ENCODE assay signal across 8 cellular contexts in the genomic region with DNA sequence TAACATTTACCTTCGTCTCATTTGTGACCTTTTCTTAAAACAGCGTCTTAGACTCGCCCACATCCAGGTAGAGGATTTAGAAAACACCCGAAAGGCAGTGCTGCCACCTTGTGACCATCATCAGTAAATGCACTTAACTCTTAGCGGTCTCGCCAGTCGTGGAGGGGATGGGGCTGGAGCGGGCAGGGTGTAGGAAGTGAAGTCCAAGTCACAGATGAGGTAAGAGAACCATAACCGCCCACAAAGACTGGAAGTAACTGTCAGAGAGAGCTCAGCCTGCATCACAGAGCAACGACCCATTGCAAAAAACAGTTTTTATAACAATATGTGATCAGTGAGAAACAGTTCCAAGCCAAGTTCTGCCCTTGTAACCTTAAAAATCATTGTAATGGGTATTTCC. TPM values are rescaled to one million over a fixed set of nuclear protein-coding genes. Genes with fewer than 3 reads are reported as not detected.
DNase-seq lines count a peak whose midpoint lies in the region; ATAC-seq and TF ChIP-seq lines count a peak whose summit lies in the region.

No MANE protein-coding gene starts in this region.

- H3K9ac ChIP-seq in BLaER1, result peak overlapping the region; percentile 76; the same call in 1 of the 2 replicates

- H3K27me3 Mint-ChIP-seq in HFFc6 (ENCODE audit: insufficient read depth), result peaks cover 42% of the 10 kb centered on the region

- H3K4me2 ChIP-seq in BLaER1, result peak overlapping the region; percentile 97

- H3K27ac Mint-ChIP-seq in HFFc6, result no peak overlapping the region

- H3K36me3 ChIP-seq in BLaER1 (no peaks in the 10 kb centered on the region), lower lobe of right lung (no peaks in the 10 kb centered on the region)

- H3K4me3 Mint-ChIP-seq in HFFc6, result no peak overlapping the region

- intact Hi-C loops in lower lobe of right lung (cut with DNase I), result no loop called here

- no peaks in the 10 kb centered on the region for H3K36me3 Mint-ChIP-seq in HFFc6 (ENCODE audit: low read depth)

- H3K27me3 ChIP-seq in BLaER1 (no peaks in the 10 kb centered on the region), lower lobe of right lung (ENCODE audit: low read depth) (peaks cover 29% of the 10 kb centered on the region)

- H3K4me3 ChIP-seq in BLaER1 (peak overlapping the region; percentile 57), lower lobe of right lung (no peak overlapping the region)

- H3K9me3 Mint-ChIP-seq in HFFc6, result no peaks in the 10 kb centered on the region

- ATAC-seq in lower lobe of right lung, result peak; percentile 92 to 95

- H3K9me3 ChIP-seq in BLaER1 (no peaks in the 10 kb centered on the region), lower lobe of right lung (no peaks in the 10 kb centered on the region)

- peak; percentile 39 for DNase-seq in HFFc6
- DNase-seq in NCI-H446 treated with DMSO at 0.1 percent for 48 hours (lab: John Stamatoyannopoulos, UW), result peak; percentile 1
- peak; percentile 46 to 59 for DNase-seq in activated CD4-positive, alpha-beta T cell treated with anti-CD3 and anti-CD28 coated beads for 24 hours (ENCODE audit: low read depth in 2 of 2)
- peak; percentile 37 for DNase-seq in dedifferentiated amniotic fluid mesenchymal stem cell (ENCODE audit: extremely low spot score)
- peak; percentile 81 for DNase-seq in lower lobe of right lung
- peak; percentile 19 for DNase-seq in stimulated activated CD8-positive, alpha-beta memory T cell treated with anti-CD3 and anti-CD28 coated beads, Interleukin-15, amount 100 ng/mL, for 24 hours (ENCODE audit: low read depth)
- DNase-seq in middle frontal gyrus (ENCODE audit: extremely low spot score, low spot score), result no peak

- H3K4me1 Mint-ChIP-seq in HFFc6 (ENCODE audit: low read depth), result no peaks in the 10 kb centered on the region

- H3K4me1 ChIP-seq in BLaER1 (peaks cover 74% of the 10 kb centered on the region), lower lobe of right lung (peaks cover 14% of the 10 kb centered on the region)

- no peaks in the 10 kb centered on the region for H4K20me1 ChIP-seq in BLaER1

- TF ChIP-seq CTCF in HFFc6 (IDR thresholded peaks at IDR 0.05) (peak; percentile 89), lower lobe of right lung (IDR thresholded peaks at IDR 0.05) (peak; percentile 79)

- H3K27ac ChIP-seq in BLaER1 (peak overlapping the region; percentile 90; the same call in 1 of the 2 replicates), lower lobe of right lung (peak overlapping the region; percentile 27)

RNA-seq across cellular contexts. Expression of a gene that starts 10.7 kb away (rescaled TPM):
- not detected for total RNA-seq in HFFc6 (2021; fragmentation: NEBNext Ultra II Directional; extraction: Animal tissue kit (Norgen Biotek cat#: 25700))
- total RNA-seq in lower lobe of right lung, result 4.3 TPM

RNA-seq across cellular contexts. Expression of a gene that starts 30.3 kb away (rescaled TPM):
- total RNA-seq in HFFc6 (2021; fragmentation: NEBNext Ultra II Directional; extraction: Animal tissue kit (Norgen Biotek cat#: 25700)), result not detected
- total RNA-seq in lower lobe of right lung, result 369 TPM

RNA-seq across cellular contexts. Expression of a gene that starts 58.8 kb away (rescaled TPM):
- total RNA-seq in HFFc6 (2021; fragmentation: NEBNext Ultra II Directional; extraction: Animal tissue kit (Norgen Biotek cat#: 25700)), result not detected
- total RNA-seq in lower lobe of right lung, result not detected

RNA-seq across cellular contexts. Expression of a gene that starts 59.2 kb away (rescaled TPM):
- not detected for total RNA-seq in HFFc6 (2021; fragmentation: NEBNext Ultra II Directional; extraction: Animal tissue kit (Norgen Biotek cat#: 25700))
- total RNA-seq in lower lobe of right lung, result not detected

Comparison
In these comparisons a context has a peak if more than half of its experiments do, and no peak if none do; other contexts are left out.
1. RNA of a gene that starts 30.3 kb away (total RNA-seq): 369 TPM in lower lobe of right lung (single experiment); not detected in HFFc6; every median in the first group is over 100 times any median in the second.